Comparison of ENCODE assay signal across 28 cellular contexts in the genomic region with DNA sequence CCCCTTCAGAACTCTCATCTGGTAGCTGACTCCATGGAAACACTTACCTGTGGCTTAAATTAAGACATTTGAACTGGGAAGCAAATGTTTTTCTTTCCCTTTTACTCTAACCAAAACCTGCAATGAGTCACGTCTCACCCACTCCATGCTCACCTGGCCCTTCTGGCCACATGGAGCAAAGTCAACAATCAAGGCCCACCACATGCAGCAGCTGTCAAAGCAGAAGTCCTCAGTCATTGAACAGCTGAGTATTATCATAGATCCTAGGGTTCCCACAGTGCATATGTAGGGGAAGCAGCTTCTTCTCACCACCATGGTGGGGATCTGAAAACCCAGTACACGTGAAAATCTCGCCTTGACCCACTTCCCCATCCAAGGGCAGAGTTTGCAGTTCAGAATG. TPM values are rescaled to one million over a fixed set of nuclear protein-coding genes. Genes with fewer than 3 reads are reported as not detected.
A peak's percentile ranks its signal among the peaks of the same experiment; 100 is the strongest.
DNase-seq lines count a peak whose midpoint lies in the region; ATAC-seq, FAIRE-seq and TF ChIP-seq lines count a peak whose summit lies in the region.
"Had no signal": no experiment of that assay in that cellular context is flagged by ENCODE, and none has a peak within 500 bp of the region (broad histone marks: within the 10 kb centered on the region; RNA-seq: fewer than 3 reads in every experiment).

No MANE protein-coding gene starts in this region.

- H3K27me3 Mint-ChIP-seq in stimulated activated naive B cell treated with anti-CD40 and anti-IgM and Interleukin-4, amounts not matched to agents 10 μg/mL and 1 μg/mL and 100 μg/mL, for 72 hours, result peaks cover 12 to 17% of the 10 kb centered on the region in 2 donors
- H3K27me3 Mint-ChIP-seq in chondrocyte (ENCODE audit: low read depth), result no peaks in the 10 kb centered on the region
- H3K27me3 Mint-ChIP-seq: activated CD4-positive, alpha-beta memory T cell treated with anti-CD3 and anti-CD28 coated beads for 36 hours; dendritic cell treated with granulocyte-macrophage colony-stimulating factor and Interleukin-4, amounts not matched to agents 40 ng/mL and 50 ng/mL, for 4 days; stimulated activated memory B cell treated with anti-CD40 and anti-IgM and Interleukin-4, amounts not matched to agents 10 μg/mL and 1 μg/mL and 100 μg/mL, for 72 hours had no signal

- ATAC-seq in stimulated activated naive B cell treated with anti-CD40 and anti-IgM and Interleukin-4, amounts not matched to agents 10 μg/mL and 1 μg/mL and 100 μg/mL, for 72 hours (replicated peaks), result no peak
- ATAC-seq: activated CD4-positive, CD25-positive, alpha-beta regulatory T cell treated with anti-CD3 and anti-CD28 coated beads, Interleukin-2, amount 50 U/mL, for 24 hours; PC-3; stimulated activated memory B cell treated with anti-CD40 and anti-IgM and Interleukin-4, amounts not matched to agents 10 μg/mL and 1 μg/mL and 100 μg/mL, for 72 hours had no signal

- no peak overlapping the region for H3K4me3 Mint-ChIP-seq in stimulated activated naive B cell treated with anti-CD40 and anti-IgM and Interleukin-4, amounts not matched to agents 10 μg/mL and 1 μg/mL and 100 μg/mL, for 72 hours
- H3K4me3 Mint-ChIP-seq in chondrocyte (ENCODE audit: unreplicated experiment), result no peak overlapping the region
- H3K4me3 Mint-ChIP-seq: activated CD4-positive, alpha-beta memory T cell treated with anti-CD3 and anti-CD28 coated beads for 36 hours; CD8-positive, alpha-beta memory T cell; central memory CD8-positive, alpha-beta T cell; dendritic cell treated with granulocyte-macrophage colony-stimulating factor and Interleukin-4, amounts not matched to agents 40 ng/mL and 50 ng/mL, for 4 days; endodermal cell; stimulated activated memory B cell treated with anti-CD40 and anti-IgM and Interleukin-4, amounts not matched to agents 10 μg/mL and 1 μg/mL and 100 μg/mL, for 72 hours had no signal

- no peak for TF ChIP-seq CTCF in chondrocyte (IDR thresholded peaks at IDR 0.05)

- DNase-seq in DMS153 (lab: John Stamatoyannopoulos, UW) (peak; percentile 91), NCI-H1092 (lab: John Stamatoyannopoulos, UW) (peak; percentile 41), NCI-H510A (lab: John Stamatoyannopoulos, UW) (peak; percentile 89), SJCRH30 (peak; percentile 24 to 53), H54 (ENCODE audit: insufficient read length, low spot score) (no peak), chondrocyte (ENCODE audit: low spot score) (no peak)
- no peak for DNase-seq in stimulated activated naive B cell treated with anti-CD40 and anti-IgM and Interleukin-4, amounts not matched to agents 10 μg/mL and 1 μg/mL and 100 μg/mL, for 72 hours
- no peak for DNase-seq in activated CD8-positive, alpha-beta memory T cell treated with anti-CD3 and anti-CD28 coated beads, Interleukin-2, amount 50 U/mL, for 4 hours
- DNase-seq: activated CD4-positive, alpha-beta memory T cell treated with anti-CD3 and anti-CD28 coated beads for 36 hours; activated naive CD4-positive, alpha-beta T cell; BE2C; CD8-positive, alpha-beta memory T cell; endodermal cell; Kasumi-1; NCI-H187; NCI-H226; NK-92 treated with Interleukin-12 subunit alpha and Interleukin-12 subunit beta, amount 100 ng/mL, for 24 hours; ovary; PC-3; substantia nigra; T-helper 2 cell; trophoblast cell had no signal

- H3K27ac ChIP-seq in SJCRH30, result peak overlapping the region; percentile 36; the same call in 1 of the 2 replicates
- H3K27ac ChIP-seq: ovary had no signal

- no peaks in the 10 kb centered on the region for H3K36me3 ChIP-seq in SJCRH30
- H3K36me3 ChIP-seq: BE2C, ovary had no signal

- no peaks in the 10 kb centered on the region for H3K36me3 Mint-ChIP-seq in stimulated activated naive B cell treated with anti-CD40 and anti-IgM and Interleukin-4, amounts not matched to agents 10 μg/mL and 1 μg/mL and 100 μg/mL, for 72 hours
- no peaks in the 10 kb centered on the region for H3K36me3 Mint-ChIP-seq in chondrocyte (ENCODE audit: low read depth)
- H3K36me3 Mint-ChIP-seq: activated CD4-positive, alpha-beta memory T cell treated with anti-CD3 and anti-CD28 coated beads for 36 hours; CD8-positive, alpha-beta memory T cell; stimulated activated memory B cell treated with anti-CD40 and anti-IgM and Interleukin-4, amounts not matched to agents 10 μg/mL and 1 μg/mL and 100 μg/mL, for 72 hours had no signal

- no peak for FAIRE-seq in H54 (lab: Jason Lieb, UNC)

- H3K9me3 ChIP-seq in SJCRH30 (replicated peaks), result no peaks in the 10 kb centered on the region
- H3K9me3 ChIP-seq: BE2C, ovary had no signal

- TF ChIP-seq POLR2A in H54 (IDR thresholded peaks at IDR 0.05; ENCODE audit: low read depth, low read length), result no peak

- H3K4me1 Mint-ChIP-seq in stimulated activated naive B cell treated with anti-CD40 and anti-IgM and Interleukin-4, amounts not matched to agents 10 μg/mL and 1 μg/mL and 100 μg/mL, for 72 hours, result no peaks in the 10 kb centered on the region
- no peaks in the 10 kb centered on the region for H3K4me1 Mint-ChIP-seq in chondrocyte (ENCODE audit: low read depth)
- H3K4me1 Mint-ChIP-seq: CD8-positive, alpha-beta memory T cell; central memory CD8-positive, alpha-beta T cell; endodermal cell; stimulated activated memory B cell treated with anti-CD40 and anti-IgM and Interleukin-4, amounts not matched to agents 10 μg/mL and 1 μg/mL and 100 μg/mL, for 72 hours had no signal

- no peaks in the 10 kb centered on the region for H3K27me3 ChIP-seq in SJCRH30
- H3K27me3 ChIP-seq: BE2C, ovary had no signal

- H3K27ac Mint-ChIP-seq in stimulated activated naive B cell treated with anti-CD40 and anti-IgM and Interleukin-4, amounts not matched to agents 10 μg/mL and 1 μg/mL and 100 μg/mL, for 72 hours, result no peak overlapping the region
- H3K27ac Mint-ChIP-seq in chondrocyte (ENCODE audit: unreplicated experiment), result no peak overlapping the region
- H3K27ac Mint-ChIP-seq: activated CD4-positive, alpha-beta memory T cell treated with anti-CD3 and anti-CD28 coated beads for 36 hours; CD8-positive, alpha-beta memory T cell; dendritic cell treated with granulocyte-macrophage colony-stimulating factor and Interleukin-4, amounts not matched to agents 40 ng/mL and 50 ng/mL, for 4 days; endodermal cell; stimulated activated memory B cell treated with anti-CD40 and anti-IgM and Interleukin-4, amounts not matched to agents 10 μg/mL and 1 μg/mL and 100 μg/mL, for 72 hours had no signal

- peaks cover 2 to 5% of the 10 kb centered on the region in 2 donors for H3K9me3 Mint-ChIP-seq in stimulated activated naive B cell treated with anti-CD40 and anti-IgM and Interleukin-4, amounts not matched to agents 10 μg/mL and 1 μg/mL and 100 μg/mL, for 72 hours
- H3K9me3 Mint-ChIP-seq in chondrocyte (ENCODE audit: low read depth), result no peaks in the 10 kb centered on the region
- H3K9me3 Mint-ChIP-seq: activated CD4-positive, alpha-beta memory T cell treated with anti-CD3 and anti-CD28 coated beads for 36 hours; CD8-positive, alpha-beta memory T cell; central memory CD8-positive, alpha-beta T cell; dendritic cell treated with granulocyte-macrophage colony-stimulating factor and Interleukin-4, amounts not matched to agents 40 ng/mL and 50 ng/mL, for 4 days; endodermal cell had no signal

- no peak overlapping the region for H3K4me3 ChIP-seq in SJCRH30
- H3K4me3 ChIP-seq: ovary had no signal

- peaks cover 8% of the 10 kb centered on the region; the same call in 1 of the 2 replicates for H3K4me1 ChIP-seq in SJCRH30
- H3K4me1 ChIP-seq: BE2C had no signal

RNA-seq across cellular contexts. Expression of a gene that starts 12.3 kb away (rescaled TPM):
- not detected in 2 replicates for total RNA-seq in SJCRH30 (2014; rRNA removed; shearing (Covaris generic))
- total RNA-seq in chondrocyte, result not detected in 3 replicates
- total RNA-seq: CD8-positive, alpha-beta memory T cell; Daoy; endodermal cell; PC-3; skeletal muscle tissue had no signal

Comparison
In these comparisons a context has a peak if more than half of its experiments do, and no peak if none do; other contexts are left out.
1. DNase-seq: peak in DMS153 (single experiment), NCI-H1092 (single experiment), NCI-H510A (single experiment) and SJCRH30 (2 of 2); none in stimulated activated naive B cell treated with anti-CD40 and anti-IgM and Interleukin-4, amounts not matched to agents 10 μg/mL and 1 μg/mL and 100 μg/mL, for 72 hours (single experiment), H54 (single experiment), activated CD8-positive, alpha-beta memory T cell treated with anti-CD3 and anti-CD28 coated beads, Interleukin-2, amount 50 U/mL, for 4 hours (single experiment) and chondrocyte (single experiment).